Comparison of ENCODE assay signal across 15 cellular contexts in genomic region chr2:151262629-151263028, GRCh38. TPM values are rescaled to one million over a fixed set of nuclear protein-coding genes. Genes with fewer than 3 reads are reported as not detected.
DNase-seq lines count a peak whose midpoint lies in the region; ATAC-seq and TF ChIP-seq lines count a peak whose summit lies in the region.
"Had no signal": no experiment of that assay in that cellular context is flagged by ENCODE, and none has a peak within 500 bp of the region (broad histone marks: within the 10 kb centered on the region; RNA-seq: fewer than 3 reads in every experiment).

No MANE protein-coding gene starts in this region.

- no peaks in the 10 kb centered on the region for H3K27me3 Mint-ChIP-seq in CD4-positive, alpha-beta T cell
- H3K27me3 Mint-ChIP-seq in natural killer cell treated with Interleukin-12 subunit alpha and Interleukin-12 subunit beta and Interleukin-15 and Interleukin-18, amount 100 ng/mL, for 72 hours: no peaks in the 10 kb centered on the region

- no peak for TF ChIP-seq EP300 in transverse colon (IDR thresholded peaks at IDR 0.05; ENCODE audit: low read depth)

- TF ChIP-seq POLR2A in transverse colon (IDR thresholded peaks at IDR 0.05): no peak

- H3K27me3 ChIP-seq in CD4-positive, alpha-beta T cell (ENCODE audit: control insufficient read depth, insufficient read depth, low read length): no peaks in the 10 kb centered on the region
- no peaks in the 10 kb centered on the region for H3K27me3 ChIP-seq in KMS-11 (ENCODE audit: insufficient read depth, low read depth)
- no peaks in the 10 kb centered on the region for H3K27me3 ChIP-seq in PC-9 (ENCODE audit: insufficient read depth, low read depth)
- no peaks in the 10 kb centered on the region for H3K27me3 ChIP-seq in transverse colon
- H3K27me3 ChIP-seq: dorsolateral prefrontal cortex had no signal

- peaks cover 18% of the 10 kb centered on the region for H3K4me1 ChIP-seq in KMS-11 (ENCODE audit: low read depth, poor library complexity, severe bottlenecking)
- peaks cover 8% of the 10 kb centered on the region for H3K4me1 ChIP-seq in PC-9 (replicated peaks; ENCODE audit: insufficient read depth)
- peaks cover 0 to 16% (median 7%) of the 10 kb centered on the region in 4 donors for H3K4me1 ChIP-seq in transverse colon

- H4K20me1 ChIP-seq in KMS-11 (ENCODE audit: insufficient read depth) (no peaks in the 10 kb centered on the region), PC-9 (ENCODE audit: insufficient read depth) (no peaks in the 10 kb centered on the region)

- no peak overlapping the region for H3K9ac ChIP-seq in KMS-11

- no peak for ATAC-seq in CD4-positive, alpha-beta T cell (ENCODE audit: poor library complexity)
- no peak for ATAC-seq in natural killer cell treated with Interleukin-12 subunit alpha and Interleukin-12 subunit beta and Interleukin-15 and Interleukin-18, amount 100 ng/mL, for 72 hours
- ATAC-seq: HCT116 had no signal

- no peaks in the 10 kb centered on the region for H3K36me3 ChIP-seq in KMS-11 (ENCODE audit: insufficient read depth)
- no peaks in the 10 kb centered on the region for H3K36me3 ChIP-seq in PC-9 (ENCODE audit: low read depth)
- H3K36me3 ChIP-seq in transverse colon: no peaks in the 10 kb centered on the region

- BruUV-seq in PC-9 (replicated peaks; lab: Mats Ljungman, UMichigan): no TSS peak

- 92 to 93% methylated on average over 4 to 8 of the region's 8 CpGs for WGBS in transverse colon (ENCODE audit: low coverage in 1 of 2), 2 donors

- peak overlapping the region; percentile 93 for H2AFZ ChIP-seq in KMS-11 (ENCODE audit: low read depth)
- H2AFZ ChIP-seq in PC-9: no peak overlapping the region; the same call in 1 of the 2 replicates

- peak overlapping the region; percentile 97 for H3K4me3 Mint-ChIP-seq in CD4-positive, alpha-beta T cell
- peak overlapping the region; percentile 95 for H3K4me3 Mint-ChIP-seq in natural killer cell treated with Interleukin-12 subunit alpha and Interleukin-12 subunit beta and Interleukin-15 and Interleukin-18, amount 100 ng/mL, for 72 hours

- CTCF ChIA-PET in CD4-positive, alpha-beta T cell (lab: Charles Lee): interaction anchor here (1.1 kb wide), 1 partner anchor 15 kb away, joined by 3 read pairs; no protein-coding TSS in a partner anchor
- CTCF ChIA-PET in PC-9 (lab: Charles Lee): no interaction called here

- H3K4me2 ChIP-seq in KMS-11 (peak overlapping the region; percentile 84; the same call in 1 of the 2 replicates), PC-9 (no peak overlapping the region)

- TF ChIP-seq CTCF in CD4-positive, alpha-beta T cell (IDR thresholded peaks at IDR 0.05): no peak
- TF ChIP-seq CTCF in KMS-11 (conservative IDR thresholded peaks at IDR 0.05; ENCODE audit: low read depth, low read length) (no peak), PC-9 (conservative IDR thresholded peaks at IDR 0.05) (no peak), transverse colon (IDR thresholded peaks at IDR 0.05) (no peak)

- DNase-seq in CD4-positive, alpha-beta T cell: no peak
- DNase-seq in dedifferentiated amniotic fluid mesenchymal stem cell (ENCODE audit: extremely low spot score): peak; percentile 11
- no peak for DNase-seq in natural killer cell treated with Interleukin-12 subunit alpha and Interleukin-12 subunit beta and Interleukin-15 and Interleukin-18, amount 100 ng/mL, for 72 hours (ENCODE audit: low spot score)
- no peak for DNase-seq in NCI-H146 (lab: John Stamatoyannopoulos, UW)
- no peak for DNase-seq in PC-9
- no peak for DNase-seq in transverse colon
- no peak for DNase-seq in ureter (ENCODE audit: low spot score)
- DNase-seq: activated CD8-positive, alpha-beta memory T cell treated with anti-CD3 and anti-CD28 coated beads for 24 hours; dorsolateral prefrontal cortex; islet precursor cell; stimulated activated CD4-positive, alpha-beta T cell treated with anti-CD3 and anti-CD28 coated beads, Interleukin-4, amount 100 ng/mL, for 4 hours; stimulated activated naive CD4-positive, alpha-beta T cell treated with Interleukin-2 at 50 U/mL for 16 hours; T-helper 9 cell had no signal

- in situ Hi-C loops in transverse colon (cut with MboI; ENCODE audit: low pct_ligation_motif_present in 1 of 4, low pct_unique_long_range_greater_than_20kb in 1 of 4, low sequenced_read_pairs in 3 of 4): no loop called here

- H3K36me3 Mint-ChIP-seq in CD4-positive, alpha-beta T cell (ENCODE audit: low read depth): peaks cover 19% of the 10 kb centered on the region
- H3K36me3 Mint-ChIP-seq in natural killer cell treated with Interleukin-12 subunit alpha and Interleukin-12 subunit beta and Interleukin-15 and Interleukin-18, amount 100 ng/mL, for 72 hours: no peaks in the 10 kb centered on the region

- POLR2A ChIA-PET in CD4-positive, alpha-beta T cell (lab: Charles Lee): interaction anchor here (2.1 to 6.2 kb wide), 3 partner anchors 8 to 27 kb away, joined by 9 to 145 read pairs (median 15); partner anchors contain the start of gene NMI
- POLR2A ChIA-PET in PC-9 (lab: Charles Lee; ENCODE audit: unreplicated experiment): no interaction called here

- peaks cover 36% of the 10 kb centered on the region for H3K4me1 Mint-ChIP-seq in CD4-positive, alpha-beta T cell (ENCODE audit: low read depth)
- H3K4me1 Mint-ChIP-seq in natural killer cell treated with Interleukin-12 subunit alpha and Interleukin-12 subunit beta and Interleukin-15 and Interleukin-18, amount 100 ng/mL, for 72 hours (ENCODE audit: low read depth in 2 of 2): peaks cover 25 to 31% of the 10 kb centered on the region in 2 donors

- no peaks in the 10 kb centered on the region for H3K9me3 ChIP-seq in CD4-positive, alpha-beta T cell (ENCODE audit: control insufficient read depth, low read length)
- H3K9me3 ChIP-seq in PC-9 (ENCODE audit: insufficient read depth, low read depth): no peaks in the 10 kb centered on the region
- no peaks in the 10 kb centered on the region for H3K9me3 ChIP-seq in transverse colon

- intact Hi-C loops in CD4-positive, alpha-beta T cell (cut with DNase I, micrococcal nuclease): loop anchor here in 1 of 2 experiments (2.0 to 10.0 kb wide), 3 partner anchors 24 to 562 kb away; partner anchors contain the start of genes ARL5A and RIF1
- intact Hi-C loops in PC-9 (cut with micrococcal nuclease; ENCODE audit: unreplicated experiment) (no loop called here), transverse colon (cut with DNase I; ENCODE audit: low total_unique reads) (no loop called here)

- H3K27ac ChIP-seq in CD4-positive, alpha-beta T cell (ENCODE audit: low read depth, low read length): no peak overlapping the region
- no peak overlapping the region for H3K27ac ChIP-seq in KMS-11
- no peak overlapping the region for H3K27ac ChIP-seq in PC-9
- H3K27ac ChIP-seq in transverse colon: no peak overlapping the region

- no peaks in the 10 kb centered on the region for H3K9me2 ChIP-seq in PC-9 (ENCODE audit: insufficient read depth)

- H3K79me2 ChIP-seq in KMS-11 (ENCODE audit: insufficient read depth, low read depth) (peaks cover 8% of the 10 kb centered on the region; the same call in 1 of the 2 replicates), PC-9 (ENCODE audit: low read depth) (no peaks in the 10 kb centered on the region)

- H3K27ac Mint-ChIP-seq in CD4-positive, alpha-beta T cell: peak overlapping the region; percentile 96
- peak overlapping the region; percentile 98 to 99 for H3K27ac Mint-ChIP-seq in natural killer cell treated with Interleukin-12 subunit alpha and Interleukin-12 subunit beta and Interleukin-15 and Interleukin-18, amount 100 ng/mL, for 72 hours

- H3K4me3 ChIP-seq in KMS-11 (IDR thresholded peaks at IDR 0.05; ENCODE audit: insufficient read depth, low read depth, low read length) (no peak overlapping the region), PC-9 (no peak overlapping the region), transverse colon (no peak overlapping the region)

- no peaks in the 10 kb centered on the region for H3K9me3 Mint-ChIP-seq in CD4-positive, alpha-beta T cell
- no peaks in the 10 kb centered on the region for H3K9me3 Mint-ChIP-seq in natural killer cell treated with Interleukin-12 subunit alpha and Interleukin-12 subunit beta and Interleukin-15 and Interleukin-18, amount 100 ng/mL, for 72 hours

- H3F3A ChIP-seq in PC-9 (ENCODE audit: insufficient read depth, low read depth): 0 out of 2 replicates have a peak, but pooled peaks cover 3% of the 10 kb centered on the region

RNA-seq across cellular contexts. Expression of gene RBM43, which starts 1.0 kb away (rescaled TPM):
- 10 to 100 TPM; 15.0 to 16.0 TPM for total RNA-seq in CD4-positive, alpha-beta T cell
- 1 to 10 TPM; 2.7 to 4.5 TPM for total RNA-seq in natural killer cell treated with Interleukin-12 subunit alpha and Interleukin-12 subunit beta and Interleukin-15 and Interleukin-18, amount 100 ng/mL, for 72 hours
- total RNA-seq in PC-9 (2021): 4.8 and 5.3 TPM in 2 replicates
- 1 to 10 TPM; 3.1 to 5.2 (median 3.9) TPM for total RNA-seq in transverse colon
- 13.4 TPM for total RNA-seq in ureter

RNA-seq across cellular contexts. Expression of gene NMI, which starts 26.8 kb away (rescaled TPM):
- 10 to 100 TPM; 23.5 to 24.2 TPM for total RNA-seq in CD4-positive, alpha-beta T cell
- total RNA-seq in natural killer cell treated with Interleukin-12 subunit alpha and Interleukin-12 subunit beta and Interleukin-15 and Interleukin-18, amount 100 ng/mL, for 72 hours: 10 to 100 TPM; 27.5 to 32.3 TPM
- total RNA-seq in PC-9 (2021): 24.6 and 32.7 TPM in 2 replicates
- total RNA-seq in transverse colon: 10 to 100 TPM in 3 of 4 donors, 1 to 10 TPM in 1; 1.6 to 23.9 (median 19.3) TPM
- 13.2 TPM for total RNA-seq in ureter
